ENCODE assay signal across 23 cellular contexts in genomic region chr3:16992198-16992597, GRCh38.
"Had no signal": no experiment of that assay in that cellular context is flagged by ENCODE, and none has a peak within 500 bp of the region (broad histone marks: within the 10 kb centered on the region; RNA-seq: fewer than 3 reads in every experiment).

No MANE protein-coding gene starts in this region.

- H3K36me3 Mint-ChIP-seq: mesothelial cell of epicardium had no signal

- H3K36me3 ChIP-seq: adrenal gland, ascending aorta, brain microvascular endothelial cell, esophagus muscularis mucosa, left ventricle myocardium inferior, right lobe of liver, upper lobe of left lung had no signal

- H3K27me3 ChIP-seq: adrenal gland, ascending aorta, brain microvascular endothelial cell, esophagus muscularis mucosa, hepatocyte, right lobe of liver, upper lobe of left lung had no signal

- H3K27me3 Mint-ChIP-seq: activated B cell treated with CpG ODN at 0.5 μM for 24 hours; activated CD4-positive, alpha-beta T cell treated with anti-CD3 and anti-CD28 coated beads for 36 hours had no signal

- H3K4me1 Mint-ChIP-seq: mesothelial cell of epicardium, nephron progenitor cell had no signal

- DNase-seq: activated B cell treated with CpG ODN at 0.5 μM for 24 hours; activated CD4-positive, alpha-beta T cell treated with anti-CD3 and anti-CD28 coated beads for 36 hours; activated CD4-positive, alpha-beta T cell treated with anti-CD3 and anti-CD28 coated beads, Interleukin-2, amount 50 U/mL, for 48 hours; activated effector memory CD4-positive, alpha-beta T cell treated with anti-CD3 and anti-CD28 coated beads, Interleukin-2, amount 50 U/mL, for 16 hours; activated naive CD4-positive, alpha-beta T cell treated with anti-CD3 and anti-CD28 coated beads, Interleukin-2, amount 50 U/mL, for 16 hours; adrenal gland; brain microvascular endothelial cell; caudate nucleus; glutamatergic neuron; kidney glomerular epithelial cell; left ventricle myocardium inferior; nephron progenitor cell; right lobe of liver; stimulated activated CD4-positive, alpha-beta T cell treated with anti-CD3 and anti-CD28 coated beads, Interleukin-1b, Interleukin-23, amount 100 ng/mL, for 48 hours; T1000; upper lobe of left lung had no signal

- H3K4me3 ChIP-seq: adrenal gland, ascending aorta, esophagus muscularis mucosa, hepatocyte, left ventricle myocardium inferior, right lobe of liver, skin epidermis, upper lobe of left lung had no signal

- H3K4me3 Mint-ChIP-seq: activated B cell treated with CpG ODN at 0.5 μM for 24 hours; activated CD4-positive, alpha-beta T cell treated with anti-CD3 and anti-CD28 coated beads for 36 hours; mesothelial cell of epicardium; nephron progenitor cell; T-helper 1 cell treated with Interleukin-12 subunit alpha and Interleukin-12 subunit beta and Interleukin-4 antibody, amounts not matched to agents 30 μg/mL and 1 μg/mL, for 36 hours had no signal

- H3K27ac Mint-ChIP-seq: activated B cell treated with CpG ODN at 0.5 μM for 24 hours; mesothelial cell of epicardium; nephron progenitor cell; T-helper 1 cell treated with Interleukin-12 subunit alpha and Interleukin-12 subunit beta and Interleukin-4 antibody, amounts not matched to agents 30 μg/mL and 1 μg/mL, for 36 hours had no signal

- H3K27ac ChIP-seq: adrenal gland, ascending aorta, brain microvascular endothelial cell, esophagus muscularis mucosa, hepatocyte, left ventricle myocardium inferior, parathyroid adenoma, right lobe of liver, skin epidermis, upper lobe of left lung had no signal

- H3K9me3 ChIP-seq: adrenal gland, ascending aorta, esophagus muscularis mucosa, left ventricle myocardium inferior, right lobe of liver, upper lobe of left lung had no signal

- H3K4me1 ChIP-seq: ascending aorta, parathyroid adenoma, upper lobe of left lung had no signal

- H3K9me3 Mint-ChIP-seq: activated B cell treated with CpG ODN at 0.5 μM for 24 hours; mesothelial cell of epicardium; nephron progenitor cell; T-helper 1 cell treated with Interleukin-12 subunit alpha and Interleukin-12 subunit beta and Interleukin-4 antibody, amounts not matched to agents 30 μg/mL and 1 μg/mL, for 36 hours had no signal

- ATAC-seq: activated CD4-positive, alpha-beta T cell treated with anti-CD3 and anti-CD28 coated beads for 36 hours had no signal
